Comparison of ENCODE assay signal across 12 cellular contexts in the genomic region with DNA sequence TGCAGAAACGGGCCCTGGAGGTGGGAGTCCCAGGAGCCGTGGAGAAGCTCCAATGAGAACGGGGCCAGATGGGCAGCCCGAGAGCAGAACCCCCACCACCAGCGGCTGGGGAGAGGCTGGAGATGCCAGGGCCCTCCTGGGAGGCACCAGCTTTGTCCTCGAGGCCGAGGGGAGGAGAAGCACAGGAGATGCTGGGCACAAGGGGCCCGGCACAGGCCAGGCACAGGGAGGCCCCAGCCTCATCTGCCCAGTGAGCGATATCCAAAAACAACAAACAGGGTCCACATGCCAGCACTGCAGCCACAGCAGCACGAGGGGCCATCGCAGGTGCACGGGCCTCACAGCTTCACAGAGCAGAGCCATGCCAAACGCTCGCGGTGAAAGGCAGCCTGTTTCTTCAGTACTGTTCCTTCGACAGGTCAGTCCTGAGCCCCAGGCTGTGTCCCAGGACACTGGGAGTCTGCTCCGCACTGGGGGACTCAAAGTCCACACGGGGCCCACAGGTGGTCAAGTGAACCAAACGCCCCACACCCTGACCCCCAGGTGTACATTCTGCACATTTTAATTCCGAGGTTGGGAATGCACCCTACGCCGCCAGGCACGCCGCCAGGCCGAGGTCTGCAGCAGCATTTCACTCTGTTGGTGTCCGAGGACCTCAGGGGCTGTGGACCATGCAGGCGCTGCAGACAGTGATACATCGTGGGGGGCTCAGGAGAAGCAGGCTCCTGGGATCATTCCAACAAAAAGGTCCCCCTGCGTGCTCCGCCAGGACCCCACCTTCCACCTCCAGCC. TPM values are rescaled to one million over a fixed set of nuclear protein-coding genes. Genes with fewer than 3 reads are reported as not detected.
DNase-seq lines count a peak whose midpoint lies in the region; ATAC-seq and TF ChIP-seq lines count a peak whose summit lies in the region.
"Had no signal": no experiment of that assay in that cellular context is flagged by ENCODE, and none has a peak within 500 bp of the region (broad histone marks: within the 10 kb centered on the region; RNA-seq: fewer than 3 reads in every experiment).

No MANE protein-coding gene starts in this region.

- H3K4me3 Mint-ChIP-seq in stimulated activated naive B cell treated with anti-CD40 and anti-IgM and Interleukin-4, amounts not matched to agents 10 μg/mL and 1 μg/mL and 100 μg/mL, for 72 hours: no peak overlapping the region

- peaks cover 64% of the 10 kb centered on the region for H3K4me1 ChIP-seq in HUES48 (ENCODE audit: control insufficient read depth, insufficient read depth, low read length)
- H3K4me1 ChIP-seq in adrenal gland (replicated peaks in 1 of 2): peaks cover 0 to 9% of the 10 kb centered on the region in 2 donors

- DNase-seq in adrenal gland (peak in 5 of 7 donors; percentile 5 to 46 (median 11)), left lobe of liver (ENCODE audit: low spot score) (peak; percentile 42), NCI-H128 (lab: John Stamatoyannopoulos, UW; ENCODE audit: unreplicated experiment) (no peak)
- DNase-seq in stimulated activated naive B cell treated with anti-CD40 and anti-IgM and Interleukin-4, amounts not matched to agents 10 μg/mL and 1 μg/mL and 100 μg/mL, for 72 hours: no peak
- DNase-seq: brain microvascular endothelial cell, DMS79, SW 1271 had no signal

- peak overlapping the region; percentile 61 for H3K27ac Mint-ChIP-seq in stimulated activated naive B cell treated with anti-CD40 and anti-IgM and Interleukin-4, amounts not matched to agents 10 μg/mL and 1 μg/mL and 100 μg/mL, for 72 hours

- peaks cover 39 to 60% of the 10 kb centered on the region in 2 donors for H3K36me3 Mint-ChIP-seq in stimulated activated naive B cell treated with anti-CD40 and anti-IgM and Interleukin-4, amounts not matched to agents 10 μg/mL and 1 μg/mL and 100 μg/mL, for 72 hours

- intact Hi-C loops in adrenal gland (cut with DNase I): no loop called here

- H3K4me3 ChIP-seq in HUES48 (ENCODE audit: low read depth, low read length): peak overlapping the region; percentile 22; the same call in 1 of the 2 replicates
- H3K4me3 ChIP-seq in adrenal gland: no peak overlapping the region
- H3K4me3 ChIP-seq: esophagus muscularis mucosa had no signal

- H3K4me1 Mint-ChIP-seq in stimulated activated naive B cell treated with anti-CD40 and anti-IgM and Interleukin-4, amounts not matched to agents 10 μg/mL and 1 μg/mL and 100 μg/mL, for 72 hours: peaks cover 49 to 62% of the 10 kb centered on the region in 2 donors

- H3K9me3 Mint-ChIP-seq in stimulated activated naive B cell treated with anti-CD40 and anti-IgM and Interleukin-4, amounts not matched to agents 10 μg/mL and 1 μg/mL and 100 μg/mL, for 72 hours: no peaks in the 10 kb centered on the region

- peak overlapping the region; percentile 65 for H3K9ac ChIP-seq in HUES48 (ENCODE audit: low read depth, low read length)
- H3K9ac ChIP-seq: KMS-11 had no signal

- H3K27me3 ChIP-seq in HUES48 (ENCODE audit: control insufficient read depth, insufficient read depth, low read length): no peaks in the 10 kb centered on the region
- no peaks in the 10 kb centered on the region for H3K27me3 ChIP-seq in adrenal gland
- H3K27me3 ChIP-seq: brain microvascular endothelial cell, esophagus muscularis mucosa had no signal

- ATAC-seq in left lobe of liver: no peak
- no peak for ATAC-seq in stimulated activated naive B cell treated with anti-CD40 and anti-IgM and Interleukin-4, amounts not matched to agents 10 μg/mL and 1 μg/mL and 100 μg/mL, for 72 hours (replicated peaks)
- ATAC-seq in GM21528 (IDR thresholded peaks at IDR 0.05; ENCODE audit: low FRiP score, unreplicated experiment): no peak
- no peak for ATAC-seq in GM19324 (IDR thresholded peaks at IDR 0.05; ENCODE audit: low FRiP score, unreplicated experiment)

- no peaks in the 10 kb centered on the region for H3K27me3 Mint-ChIP-seq in stimulated activated naive B cell treated with anti-CD40 and anti-IgM and Interleukin-4, amounts not matched to agents 10 μg/mL and 1 μg/mL and 100 μg/mL, for 72 hours

- H3K36me3 ChIP-seq in HUES48 (ENCODE audit: control insufficient read depth, insufficient read depth, low read length) (peaks cover 72% of the 10 kb centered on the region), adrenal gland (replicated peaks in 1 of 2) (no peaks in the 10 kb centered on the region)

- H3K9me3 ChIP-seq in HUES48 (ENCODE audit: control insufficient read depth, insufficient read depth, low read length) (no peaks in the 10 kb centered on the region), adrenal gland (replicated peaks in 1 of 3) (no peaks in the 10 kb centered on the region)
- H3K9me3 ChIP-seq: esophagus muscularis mucosa had no signal

- no peak for TF ChIP-seq CTCF in adrenal gland (IDR thresholded peaks at IDR 0.05)

- no peak for TF ChIP-seq POLR2A in adrenal gland (IDR thresholded peaks at IDR 0.05)

- peak overlapping the region; percentile 99 for H3K27ac ChIP-seq in HUES48 (ENCODE audit: low read depth, low read length)
- no peak overlapping the region for H3K27ac ChIP-seq in adrenal gland
- H3K27ac ChIP-seq: brain microvascular endothelial cell, esophagus muscularis mucosa, KMS-11 had no signal

- 88 to 92% (median 89%) methylated on average over 21 to 30 of the region's 30 CpGs for WGBS in adrenal gland, 4 donors

RNA-seq across cellular contexts. Expression of a gene that starts 9.5 kb away (rescaled TPM):
- total RNA-seq in adrenal gland (10 to 100 TPM; 33.9 to 59.1 (median 43.4) TPM), left lobe of liver (8.9 TPM)
- polyA plus RNA-seq in adrenal gland: 10 to 100 TPM; 23.2 to 45.3 (median 42.8) TPM

Comparison
In these comparisons a context has a peak if more than half of its experiments do, and no peak if none do; other contexts are left out.
1. DNase-seq: peak in adrenal gland (5 of 7) and left lobe of liver (single experiment); none in stimulated activated naive B cell treated with anti-CD40 and anti-IgM and Interleukin-4, amounts not matched to agents 10 μg/mL and 1 μg/mL and 100 μg/mL, for 72 hours (single experiment) and NCI-H128 (single experiment).